In the genomic region with DNA sequence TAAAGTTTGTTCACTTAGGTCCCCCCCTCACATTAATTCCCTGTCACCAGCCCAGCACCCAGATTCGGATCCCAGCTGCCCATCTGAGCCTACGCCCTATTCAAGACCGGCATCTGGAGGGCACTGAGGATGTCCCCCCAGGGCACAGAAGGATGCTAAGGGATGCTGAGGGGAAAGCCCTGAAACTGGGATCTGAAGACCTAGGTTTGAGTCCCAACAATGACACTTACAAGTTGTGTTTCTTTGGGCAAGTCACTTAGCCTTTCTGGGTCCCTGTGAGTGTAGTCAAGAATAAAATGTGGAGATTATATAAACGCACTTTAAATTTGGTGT, we compare ENCODE assay signal across 16 cellular contexts. TPM values are rescaled to one million over a fixed set of nuclear protein-coding genes. Genes with fewer than 3 reads are reported as not detected.
DNase-seq lines count a peak whose midpoint lies in the region; FAIRE-seq and TF ChIP-seq lines count a peak whose summit lies in the region.
"Had no signal": no experiment of that assay in that cellular context is flagged by ENCODE, and none has a peak within 500 bp of the region (broad histone marks: within the 10 kb centered on the region; RNA-seq: fewer than 3 reads in every experiment).

No MANE protein-coding gene starts in this region.

- H2AFZ ChIP-seq in KMS-11 (ENCODE audit: low read depth) = no peak overlapping the region

- FAIRE-seq in urothelium cell line (lab: Jason Lieb, UNC) = no peak
- FAIRE-seq: pancreas had no signal

- CTCF ChIA-PET in CD4-positive, alpha-beta memory T cell (lab: Charles Lee; ENCODE audit: partially characterized antibody) = interaction anchor here (0.8 to 20.3 kb wide), 11 partner anchors 8 to 332 kb away, joined by 3 to 436 read pairs (median 5); partner anchors contain the start of genes AVPI1 and ZFYVE27

- no peaks in the 10 kb centered on the region for H3K9me3 Mint-ChIP-seq in CD4-positive, alpha-beta memory T cell
- H3K9me3 Mint-ChIP-seq: activated CD4-positive, alpha-beta T cell treated with anti-CD3 and anti-CD28 coated beads, Interleukin-2, amount 10 ng/mL, durations not matched to agents 7 days and 5 days; central memory CD8-positive, alpha-beta T cell had no signal

- no peak for TF ChIP-seq POLR2A in esophagus muscularis mucosa (IDR thresholded peaks at IDR 0.05; ENCODE audit: low read depth)
- TF ChIP-seq POLR2A in stomach (IDR thresholded peaks at IDR 0.05) = no peak

- H3K4me1 Mint-ChIP-seq in CD4-positive, alpha-beta memory T cell = peaks cover 7 to 16% (median 12%) of the 10 kb centered on the region in 4 donors

- no peak for TF ChIP-seq EP300 in esophagus muscularis mucosa (IDR thresholded peaks at IDR 0.05)
- no peak for TF ChIP-seq EP300 in stomach (IDR thresholded peaks at IDR 0.05)

- POLR2A ChIA-PET in CD4-positive, alpha-beta memory T cell (lab: Charles Lee; ENCODE audit: partially characterized antibody) = interaction anchor here (0.9 to 1.3 kb wide), 3 partner anchors 22 to 33 kb away, joined by 3 to 5 read pairs (median 3); partner anchors contain the start of genes AVPI1 and ZFYVE27

- intact Hi-C loops in esophagus muscularis mucosa (cut with DNase I) = loop anchor here (2.0 kb wide), 1 partner anchor 21 kb away; no protein-coding TSS in a partner anchor
- intact Hi-C loops in stomach (cut with DNase I; ENCODE audit: low total_unique reads) = no loop called here
- intact Hi-C loops in CD4-positive, alpha-beta memory T cell (cut with micrococcal nuclease) = loop anchor here (1.0 to 10.0 kb wide), 3 partner anchors 22 to 335 kb away; no protein-coding TSS in a partner anchor
- intact Hi-C loops in left ventricle myocardium inferior (cut with micrococcal nuclease) = no loop called here

- H3K9me3 ChIP-seq in esophagus muscularis mucosa = no peaks in the 10 kb centered on the region
- no peaks in the 10 kb centered on the region for H3K9me3 ChIP-seq in stomach
- no peaks in the 10 kb centered on the region for H3K9me3 ChIP-seq in CD4-positive, alpha-beta memory T cell (ENCODE audit: control insufficient read depth in 1 of 2, low read length in 2 of 2)
- no peaks in the 10 kb centered on the region for H3K9me3 ChIP-seq in left ventricle myocardium inferior (replicated peaks)
- H3K9me3 ChIP-seq: pancreas had no signal

- H3K9ac ChIP-seq in KMS-11 = no peak overlapping the region

- H3K27ac Mint-ChIP-seq in CD4-positive, alpha-beta memory T cell = peak overlapping the region in 1 of 7 donors; percentile 26
- H3K27ac Mint-ChIP-seq: activated CD4-positive, alpha-beta T cell treated with anti-CD3 and anti-CD28 coated beads, Interleukin-2, amount 10 ng/mL, durations not matched to agents 7 days and 5 days had no signal

- H3K4me1 ChIP-seq in KMS-11 (ENCODE audit: low read depth, poor library complexity, severe bottlenecking) (peaks cover 7% of the 10 kb centered on the region), esophagus muscularis mucosa (peaks cover 28 to 61% (median 58%) of the 10 kb centered on the region in 4 donors), stomach (peaks cover 14 to 44% (median 33%) of the 10 kb centered on the region in 4 donors), left ventricle myocardium inferior (peaks cover 30% of the 10 kb centered on the region)
- peaks cover 6% of the 10 kb centered on the region for H3K4me1 ChIP-seq in CD4-positive, alpha-beta memory T cell (ENCODE audit: insufficient read depth, low read length)

- peaks cover 0 to 2% of the 10 kb centered on the region in 2 donors for H3K36me3 Mint-ChIP-seq in CD4-positive, alpha-beta memory T cell

- H4K20me1 ChIP-seq in KMS-11 (ENCODE audit: insufficient read depth) = no peaks in the 10 kb centered on the region

- peak overlapping the region in 1 of 8 donors; percentile 30 for H3K4me3 Mint-ChIP-seq in CD4-positive, alpha-beta memory T cell
- H3K4me3 Mint-ChIP-seq: activated CD4-positive, alpha-beta T cell treated with anti-CD3 and anti-CD28 coated beads, Interleukin-2, amount 10 ng/mL, durations not matched to agents 7 days and 5 days; central memory CD8-positive, alpha-beta T cell had no signal

- peak; percentile 70 for TF ChIP-seq CTCF in C4-2B (conservative IDR thresholded peaks at IDR 0.05)
- TF ChIP-seq CTCF in KMS-11 (conservative IDR thresholded peaks at IDR 0.05; ENCODE audit: low read depth, low read length) = peak; percentile 50; the same call in 1 of the 2 replicates
- no peak for TF ChIP-seq CTCF in esophagus muscularis mucosa (IDR thresholded peaks at IDR 0.05)
- no peak for TF ChIP-seq CTCF in stomach (IDR thresholded peaks at IDR 0.05)
- no peak for TF ChIP-seq CTCF in left ventricle myocardium inferior (IDR thresholded peaks at IDR 0.05; ENCODE audit: borderline replicate concordance)

- H3K27me3 ChIP-seq in KMS-11 (ENCODE audit: insufficient read depth, low read depth) (no peaks in the 10 kb centered on the region), esophagus muscularis mucosa (no peaks in the 10 kb centered on the region), stomach (no peaks in the 10 kb centered on the region), left ventricle myocardium inferior (ENCODE audit: low read depth) (no peaks in the 10 kb centered on the region)
- no peaks in the 10 kb centered on the region for H3K27me3 ChIP-seq in CD4-positive, alpha-beta memory T cell (ENCODE audit: insufficient read depth, low read length)
- H3K27me3 ChIP-seq: pancreas had no signal

- H3K27ac ChIP-seq in C4-2B (no peak overlapping the region), KMS-11 (no peak overlapping the region), esophagus muscularis mucosa (replicated peaks in 1 of 4) (peak overlapping the region; percentile 67 to 99 (median 85)), stomach (peak overlapping the region in 3 of 5 donors; percentile 17 to 82 (median 55)), left ventricle myocardium inferior (replicated peaks) (no peak overlapping the region)
- H3K27ac ChIP-seq in CD4-positive, alpha-beta memory T cell (ENCODE audit: low read depth, low read length) = no peak overlapping the region
- H3K27ac ChIP-seq: pancreas had no signal

- no peak overlapping the region for H3K4me3 ChIP-seq in KMS-11 (IDR thresholded peaks at IDR 0.05; ENCODE audit: insufficient read depth, low read depth, low read length)
- H3K4me3 ChIP-seq in esophagus muscularis mucosa = no peak overlapping the region
- H3K4me3 ChIP-seq in stomach = no peak overlapping the region
- no peak overlapping the region for H3K4me3 ChIP-seq in CD4-positive, alpha-beta memory T cell (ENCODE audit: low read length in 2 of 2)
- no peak overlapping the region for H3K4me3 ChIP-seq in left ventricle myocardium inferior
- H3K4me3 ChIP-seq: pancreas had no signal

- H3K27me3 Mint-ChIP-seq in CD4-positive, alpha-beta memory T cell = peaks cover 14 to 17% of the 10 kb centered on the region in 2 donors

- 15% methylated on average over 4 of the region's 4 CpGs for WGBS in esophagus muscularis mucosa
- WGBS in stomach, 5 donors = 17 to 29% (median 25%) methylated on average over 4 of the region's 4 CpGs

- DNase-seq in esophagus muscularis mucosa (ENCODE audit: extremely low spot score) (no peak), stomach (no peak), urothelium cell line (ENCODE audit: low spot score) (no peak), NCI-H446 (lab: John Stamatoyannopoulos, UW) (no peak), left ventricle myocardium inferior (no peak)
- DNase-seq in CD4-positive, alpha-beta memory T cell = no peak
- DNase-seq: activated CD8-positive, alpha-beta memory T cell treated with anti-CD3 and anti-CD28 coated beads, Interleukin-2, amount 50 U/mL, for 48 hours; activated gamma-delta T cell; KG1; NCI-H1092 treated with DMSO at 0.1 percent for 48 hours; NCI-H510A had no signal

- no peaks in the 10 kb centered on the region for H3K79me2 ChIP-seq in KMS-11 (ENCODE audit: insufficient read depth, low read depth)

- H3K36me3 ChIP-seq in KMS-11 (ENCODE audit: insufficient read depth) (no peaks in the 10 kb centered on the region), esophagus muscularis mucosa (no peaks in the 10 kb centered on the region), stomach (no peaks in the 10 kb centered on the region), left ventricle myocardium inferior (no peaks in the 10 kb centered on the region)
- no peaks in the 10 kb centered on the region for H3K36me3 ChIP-seq in CD4-positive, alpha-beta memory T cell (ENCODE audit: insufficient read depth, low read length)
- H3K36me3 ChIP-seq: pancreas had no signal

- no peak overlapping the region for H3K4me2 ChIP-seq in KMS-11

RNA-seq across cellular contexts. Expression of gene MARVELD1, which starts 3.8 kb away (rescaled TPM):
- total RNA-seq in esophagus muscularis mucosa = 100 to 1,000 TPM in 1 of 4 donors, 10 to 100 TPM in 3; 43.4 to 104 (median 73.9) TPM
- 10 to 100 TPM in 3 of 5 donors, 1 to 10 TPM in 2; 8.8 to 21.0 (median 12.7) TPM for total RNA-seq in stomach
- polyA plus RNA-seq in stomach = 10 to 100 TPM in 1 of 3 donors, 1 to 10 TPM in 2; 5.7 to 13.6 (median 8.4) TPM
- total RNA-seq in CD4-positive, alpha-beta memory T cell = 1 to 10 TPM; 1.3 to 2.1 TPM
- under 1 TPM; 0.22 to 0.88 TPM for polyA plus RNA-seq in CD4-positive, alpha-beta memory T cell
- 6.4 TPM for total RNA-seq in left ventricle myocardium inferior

RNA-seq across cellular contexts. Expression of gene AVPI1, which starts 22.7 kb away (rescaled TPM):
- total RNA-seq in esophagus muscularis mucosa = 10 to 100 TPM; 29.9 to 65.5 (median 36.3) TPM
- 10 to 100 TPM in 4 of 5 donors, 1 to 10 TPM in 1; 2.3 to 24.6 (median 12.1) TPM for total RNA-seq in stomach
- 10 to 100 TPM; 16.7 to 38.2 (median 23.5) TPM for polyA plus RNA-seq in stomach
- total RNA-seq in CD4-positive, alpha-beta memory T cell = 1 to 10 TPM; 1.9 to 2.2 TPM
- polyA plus RNA-seq in CD4-positive, alpha-beta memory T cell = 1 to 10 TPM; 1.8 to 5.6 TPM
- 6.7 TPM for total RNA-seq in left ventricle myocardium inferior

RNA-seq across cellular contexts. Expression of gene ZFYVE27, which starts 27.2 kb away (rescaled TPM):
- total RNA-seq in esophagus muscularis mucosa (10 to 100 TPM in 3 of 4 donors, 1 to 10 TPM in 1; 7.1 to 17.2 (median 16.0) TPM), stomach (10 to 100 TPM in 4 of 5 donors, 1 to 10 TPM in 1; 6.7 to 77.1 (median 25.2) TPM), left ventricle myocardium inferior (13.2 TPM)
- polyA plus RNA-seq in stomach = 10 to 100 TPM in 1 of 3 donors, 1 to 10 TPM in 2; 4.3 to 16.3 (median 7.6) TPM
- 10 to 100 TPM; 59.5 to 64.5 TPM for total RNA-seq in CD4-positive, alpha-beta memory T cell
- 10 to 100 TPM; 26.8 to 28.8 TPM for polyA plus RNA-seq in CD4-positive, alpha-beta memory T cell

Comparison
In these comparisons a context has a peak if more than half of its experiments do, and no peak if none do; other contexts are left out.
1. H3K27ac ChIP-seq: peak in esophagus muscularis mucosa (4 of 4) and stomach (3 of 5); none in C4-2B (single experiment), KMS-11 (single experiment), CD4-positive, alpha-beta memory T cell (single experiment) and left ventricle myocardium inferior (single experiment).
2. CTCF ChIP-seq: peak in C4-2B (single experiment) and KMS-11 (single experiment); none in esophagus muscularis mucosa (0 of 3), stomach (0 of 7) and left ventricle myocardium inferior (single experiment).
3. intact Hi-C loops: an anchor here in esophagus muscularis mucosa (2.0 kb wide) and CD4-positive, alpha-beta memory T cell (1.0 to 10.0 kb wide); none called in stomach and left ventricle myocardium inferior.